Comparison of ENCODE assay signal across 13 cellular contexts in the genomic region with DNA sequence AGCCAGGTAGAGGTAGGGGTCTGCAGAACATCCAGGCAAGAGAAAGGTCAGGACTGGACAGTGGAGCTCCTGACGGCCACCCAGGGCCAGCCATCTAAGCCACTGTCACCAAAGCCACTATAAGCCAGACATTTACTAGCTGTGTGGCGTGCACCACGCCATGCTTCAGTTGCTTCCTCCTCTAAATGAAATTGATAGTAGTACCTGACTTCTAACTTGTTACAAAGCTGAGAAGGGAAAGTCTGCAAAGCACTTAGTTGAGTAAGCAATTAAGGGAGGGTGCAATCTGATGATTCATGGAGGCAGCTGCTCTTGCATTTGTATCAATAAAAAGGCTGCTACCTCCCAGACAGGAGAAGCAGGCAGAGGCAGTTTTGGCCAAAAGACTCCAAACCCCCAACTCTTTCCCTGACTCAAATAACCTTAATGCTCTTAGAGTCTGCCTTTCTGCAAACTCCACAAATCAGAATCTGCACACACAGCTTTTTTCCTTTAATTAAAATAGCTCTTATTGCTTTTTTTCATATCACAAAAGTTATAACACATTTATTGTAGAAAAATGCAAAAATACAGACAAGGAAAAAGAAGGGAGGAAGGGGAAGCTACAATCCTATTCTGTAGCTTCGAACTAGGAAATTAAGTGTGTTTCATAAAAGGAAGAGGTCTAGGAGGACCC. TPM values are rescaled to one million over a fixed set of nuclear protein-coding genes. Genes with fewer than 3 reads are reported as not detected.
DNase-seq lines count a peak whose midpoint lies in the region; ATAC-seq, FAIRE-seq and TF ChIP-seq lines count a peak whose summit lies in the region.
"Had no signal": no experiment of that assay in that cellular context is flagged by ENCODE, and none has a peak within 500 bp of the region (broad histone marks: within the 10 kb centered on the region; RNA-seq: fewer than 3 reads in every experiment).

No MANE protein-coding gene starts in this region.

- no peak overlapping the region for H3K4me3 Mint-ChIP-seq in activated T-helper 1 cell treated with anti-CD3 and anti-CD28 coated beads, Interleukin-12 subunit alpha, Interleukin-12 subunit beta, Interleukin-2, Interleukin-4 antibody, amounts not matched to agents 30 ng/mL and 10 ng/mL and 1 ng/mL, durations not matched to agents 14 hours and 24 hours and 36 hours

- no peak for ATAC-seq in HG02588 (IDR thresholded peaks at IDR 0.05; ENCODE audit: unreplicated experiment)

- H4K20me1 ChIP-seq in OCI-LY3 (ENCODE audit: insufficient read depth, low read length), result no peaks in the 10 kb centered on the region

- peak; percentile 90 for FAIRE-seq in islet of Langerhans (lab: Jason Lieb, UNC)
- FAIRE-seq in HTR-8/SVneo (lab: Jason Lieb, UNC), result no peak
- FAIRE-seq: H54, urothelium cell line had no signal

- no peak overlapping the region for H3K4me3 ChIP-seq in OCI-LY3 (ENCODE audit: low read length)
- H3K4me3 ChIP-seq: SK-N-MC had no signal

- no peaks in the 10 kb centered on the region for H3K9me3 ChIP-seq in OCI-LY3 (ENCODE audit: insufficient read depth, low read length)

- H3K27me3 Mint-ChIP-seq in activated T-helper 1 cell treated with anti-CD3 and anti-CD28 coated beads, Interleukin-12 subunit alpha, Interleukin-12 subunit beta, Interleukin-2, Interleukin-4 antibody, amounts not matched to agents 30 ng/mL and 10 ng/mL and 1 ng/mL, durations not matched to agents 14 hours and 24 hours and 36 hours (ENCODE audit: insufficient read depth), result peaks cover 31% of the 10 kb centered on the region

- H3K4me1 Mint-ChIP-seq in activated T-helper 1 cell treated with anti-CD3 and anti-CD28 coated beads, Interleukin-12 subunit alpha, Interleukin-12 subunit beta, Interleukin-2, Interleukin-4 antibody, amounts not matched to agents 30 ng/mL and 10 ng/mL and 1 ng/mL, durations not matched to agents 14 hours and 24 hours and 36 hours (ENCODE audit: low read depth), result peaks cover 21% of the 10 kb centered on the region

- intact Hi-C loops in activated T-helper 1 cell treated with anti-CD3 and anti-CD28 coated beads, Interleukin-12 subunit alpha, Interleukin-12 subunit beta, Interleukin-2, Interleukin-4 antibody, amounts not matched to agents 30 ng/mL and 10 ng/mL and 1 ng/mL, durations not matched to agents 14 hours and 24 hours and 36 hours (cut with micrococcal nuclease), result loop anchor here (5.0 kb wide), 1 partner anchor 78 kb away; no protein-coding TSS in a partner anchor

- H3K4me1 ChIP-seq in OCI-LY3 (ENCODE audit: low read length), result peaks cover 12% of the 10 kb centered on the region

- H2AFZ ChIP-seq in OCI-LY3 (ENCODE audit: low read depth, low read length), result no peak overlapping the region

- no peak overlapping the region for H3K27ac Mint-ChIP-seq in activated T-helper 1 cell treated with anti-CD3 and anti-CD28 coated beads, Interleukin-12 subunit alpha, Interleukin-12 subunit beta, Interleukin-2, Interleukin-4 antibody, amounts not matched to agents 30 ng/mL and 10 ng/mL and 1 ng/mL, durations not matched to agents 14 hours and 24 hours and 36 hours

- TF ChIP-seq CTCF in OCI-LY3 (IDR thresholded peaks at IDR 0.05; ENCODE audit: low read depth, low read length), result no peak

- H3K36me3 Mint-ChIP-seq in activated T-helper 1 cell treated with anti-CD3 and anti-CD28 coated beads, Interleukin-12 subunit alpha, Interleukin-12 subunit beta, Interleukin-2, Interleukin-4 antibody, amounts not matched to agents 30 ng/mL and 10 ng/mL and 1 ng/mL, durations not matched to agents 14 hours and 24 hours and 36 hours (ENCODE audit: low read depth), result no peaks in the 10 kb centered on the region

- H3K79me2 ChIP-seq in OCI-LY3 (ENCODE audit: low read length), result no peaks in the 10 kb centered on the region

- DNase-seq in NCI-H345 (lab: John Stamatoyannopoulos, UW), result peak; percentile 51
- no peak for DNase-seq in NCI-H345 treated with DMSO at 0.1 percent for 48 hours (lab: John Stamatoyannopoulos, UW; ENCODE audit: unreplicated experiment)
- DNase-seq in NCI-H1105 (lab: John Stamatoyannopoulos, UW), result peak; percentile 31
- no peak for DNase-seq in activated T-helper 1 cell treated with anti-CD3 and anti-CD28 coated beads, Interleukin-12 subunit alpha, Interleukin-12 subunit beta, Interleukin-2, Interleukin-4 antibody, amounts not matched to agents 30 ng/mL and 10 ng/mL and 1 ng/mL, durations not matched to agents 14 hours and 24 hours and 36 hours (ENCODE audit: low spot score)
- DNase-seq in HTR-8/SVneo (ENCODE audit: insufficient read length, low spot score), result no peak
- DNase-seq: effector CD4-positive, alpha-beta T cell; NCI-H2081 treated with DMSO at 0.1 percent for 48 hours had no signal

- H3K36me3 ChIP-seq in OCI-LY3 (replicated peaks; ENCODE audit: low read depth, low read length), result no peaks in the 10 kb centered on the region

- H3K27me3 ChIP-seq in OCI-LY3 (ENCODE audit: low read depth, low read length), result peaks cover 28% of the 10 kb centered on the region

- no peaks in the 10 kb centered on the region for H3K9me3 Mint-ChIP-seq in activated T-helper 1 cell treated with anti-CD3 and anti-CD28 coated beads, Interleukin-12 subunit alpha, Interleukin-12 subunit beta, Interleukin-2, Interleukin-4 antibody, amounts not matched to agents 30 ng/mL and 10 ng/mL and 1 ng/mL, durations not matched to agents 14 hours and 24 hours and 36 hours

- no peak overlapping the region for H3K9ac ChIP-seq in OCI-LY3 (ENCODE audit: low read length)

- no peak overlapping the region for H3K27ac ChIP-seq in OCI-LY3 (ENCODE audit: low read length)
- H3K27ac ChIP-seq: SK-N-MC had no signal

- H3K4me2 ChIP-seq in OCI-LY3 (ENCODE audit: low read length), result peak overlapping the region; percentile 34

RNA-seq across cellular contexts. Expression of a gene that starts 19.2 kb away (rescaled TPM):
- 168 and 172 TPM in 2 replicates for total RNA-seq in activated T-helper 1 cell treated with anti-CD3 and anti-CD28 coated beads, Interleukin-12 subunit alpha, Interleukin-12 subunit beta, Interleukin-2, Interleukin-4 antibody, amounts not matched to agents 30 ng/mL and 10 ng/mL and 1 ng/mL, durations not matched to agents 14 hours and 24 hours and 36 hours

Comparison
In these comparisons a context has a peak if more than half of its experiments do, and no peak if none do; other contexts are left out.
1. DNase-seq: peak in NCI-H345 (single experiment) and NCI-H1105 (single experiment); none in NCI-H345 treated with DMSO at 0.1 percent for 48 hours (single experiment), activated T-helper 1 cell treated with anti-CD3 and anti-CD28 coated beads, Interleukin-12 subunit alpha, Interleukin-12 subunit beta, Interleukin-2, Interleukin-4 antibody, amounts not matched to agents 30 ng/mL and 10 ng/mL and 1 ng/mL, durations not matched to agents 14 hours and 24 hours and 36 hours (single experiment) and HTR-8/SVneo (single experiment).